In genomic region chr10:86763404-86763803, GRCh38 we compare ENCODE assay signal across 21 cellular contexts.
"Had no signal": no experiment of that assay in that cellular context is flagged by ENCODE, and none has a peak within 500 bp of the region (broad histone marks: within the 10 kb centered on the region; RNA-seq: fewer than 3 reads in every experiment).

No MANE protein-coding gene starts in this region.

- DNase-seq: KBM-7, MV-4-11, NCI-H1048, NCI-H1105, NCI-H1417, NCI-H1436 treated with DMSO at 0.1 percent for 48 hours, NCI-H1694, NCI-H187 treated with DMSO at 0.1 percent for 48 hours, NCI-H2029 treated with DMSO at 0.1 percent for 48 hours, NCI-H2227 treated with DMSO at 0.1 percent for 48 hours, NCI-H446, NCI-H510A, NCI-H524 treated with DMSO at 0.1 percent for 48 hours, NCI-H69, NCI-H774, Right ventricle myocardium superior, RPMI8226, SIG-M5 had no signal

- H3K4me3 ChIP-seq: SJSA1, SK-N-MC had no signal

- H3K27me3 ChIP-seq: SJSA1 had no signal

- H3K27ac ChIP-seq: HL-60, SJSA1, SK-N-MC had no signal
